ENCODE assay signal across 26 cellular contexts in the genomic region with DNA sequence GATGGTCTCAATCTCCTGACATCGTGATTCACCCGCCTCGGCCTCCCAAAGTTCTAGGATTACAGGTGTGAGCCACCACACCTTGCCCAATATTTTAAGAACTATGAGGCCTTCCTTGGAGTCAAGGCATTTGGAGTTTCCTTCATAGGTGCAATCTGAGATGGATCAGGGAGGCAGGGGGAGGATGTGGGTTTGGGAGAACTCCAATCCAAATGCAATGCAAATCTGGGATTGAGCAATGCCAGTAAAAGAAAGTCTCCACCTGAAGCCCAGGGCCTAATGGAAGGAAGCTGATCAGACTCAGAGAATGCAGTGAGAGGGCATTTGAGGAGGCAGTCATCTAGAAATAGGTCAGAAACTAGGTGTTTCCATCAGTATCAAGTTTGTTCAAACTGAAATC. TPM values are rescaled to one million over a fixed set of nuclear protein-coding genes. Genes with fewer than 3 reads are reported as not detected.
DNase-seq lines count a peak whose midpoint lies in the region; ATAC-seq, FAIRE-seq and TF ChIP-seq lines count a peak whose summit lies in the region.
"Had no signal": no experiment of that assay in that cellular context is flagged by ENCODE, and none has a peak within 500 bp of the region (broad histone marks: within the 10 kb centered on the region; RNA-seq: fewer than 3 reads in every experiment).

No MANE protein-coding gene starts in this region.

- H3K36me3 Mint-ChIP-seq in astrocyte (ENCODE audit: low read depth, unreplicated experiment) = peaks cover 2% of the 10 kb centered on the region

- TF ChIP-seq CTCF in AG10803 (conservative IDR thresholded peaks at IDR 0.05; ENCODE audit: low read length) (no peak), astrocyte (IDR thresholded peaks at IDR 0.05; ENCODE audit: insufficient read depth, low read depth, low read length) (no peak), fibroblast of pulmonary artery (IDR thresholded peaks at IDR 0.05; ENCODE audit: low read length, missing control alignments) (no peak), heart left ventricle (IDR thresholded peaks at IDR 0.05) (no peak)

- no peak for TF ChIP-seq POLR2A in heart left ventricle (IDR thresholded peaks at IDR 0.05)

- DNase-seq in AG10803 (ENCODE audit: low read depth) = peak; percentile 72
- peak; percentile 29 for DNase-seq in HS-5 (ENCODE audit: low read depth)
- peak; percentile 46 for DNase-seq in astrocyte (ENCODE audit: low read depth)
- peak; percentile 55 for DNase-seq in fibroblast of pulmonary artery (ENCODE audit: low read depth)
- DNase-seq in heart left ventricle = no peak
- no peak for DNase-seq in NCI-H2196 (lab: John Stamatoyannopoulos, UW; ENCODE audit: unreplicated experiment)
- DNase-seq: activated CD4-positive, alpha-beta T cell treated with anti-CD3 and anti-CD28 coated beads for 36 hours; activated naive CD4-positive, alpha-beta T cell treated with anti-CD3 and anti-CD28 coated beads, Interleukin-2, amount 50 U/mL, for 16 hours; activated T-cell treated with anti-CD3 and anti-CD28 coated beads, Interleukin-2, amount 50 U/mL, for 72 hours; gastrocnemius medialis; NCI-H1436; NCI-H526 treated with DMSO at 0.1 percent for 48 hours; occipital lobe; right cardiac atrium; SIG-M5; testis had no signal

- H3K27me3 Mint-ChIP-seq in astrocyte (ENCODE audit: low read depth, unreplicated experiment) = no peaks in the 10 kb centered on the region
- H3K27me3 Mint-ChIP-seq: activated CD4-positive, alpha-beta T cell treated with anti-CD3 and anti-CD28 coated beads for 36 hours; brain; memory B cell had no signal

- intact Hi-C loops in heart left ventricle (cut with DNase I) = loop anchor here in 3 of 10 donors (10.0 kb wide), 3 partner anchors 164 to 754 kb away; a partner anchor contains a TSS

- H3K4me3 ChIP-seq in AG10803 (ENCODE audit: low read length) (no peak overlapping the region), astrocyte (ENCODE audit: insufficient read depth, low read depth, low read length) (no peak overlapping the region), fibroblast of pulmonary artery (replicated peaks; ENCODE audit: low read depth, low read length) (no peak overlapping the region), heart left ventricle (no peak overlapping the region)
- H3K4me3 ChIP-seq: BLaER1 treated with 17β-estradiol and CSF1 and Interleukin-3, amounts not matched to agents 10 nM and 100 nM; coronary artery; gastrocnemius medialis; testis had no signal

- H3K9ac ChIP-seq in astrocyte (ENCODE audit: low read length) = no peak overlapping the region
- H3K9ac ChIP-seq: BLaER1 treated with 17β-estradiol and CSF1 and Interleukin-3, amounts not matched to agents 10 nM and 100 nM had no signal

- no peak for FAIRE-seq in astrocyte (lab: Jason Lieb, UNC)
- FAIRE-seq: A204.1, endometrium, TTC549 had no signal

- no peak overlapping the region for H3K4me3 Mint-ChIP-seq in astrocyte (ENCODE audit: unreplicated experiment)
- H3K4me3 Mint-ChIP-seq: activated CD4-positive, alpha-beta T cell treated with anti-CD3 and anti-CD28 coated beads for 36 hours; activated T-cell treated with anti-CD3 and anti-CD28 coated beads, Interleukin-2, amount 50 U/mL, for 72 hours; brain; memory B cell; stimulated activated effector memory CD8-positive, alpha-beta T cell treated with anti-CD3 and anti-CD28 coated beads, Interleukin-12 subunit alpha, Interleukin-12 subunit beta, amount 100 ng/mL, for 72 hours had no signal

- H3K79me2 ChIP-seq in astrocyte (ENCODE audit: insufficient read depth, low read length) = no peaks in the 10 kb centered on the region

- H3K9me3 ChIP-seq in astrocyte (ENCODE audit: insufficient read depth, low read depth, low read length) (no peaks in the 10 kb centered on the region), heart left ventricle (no peaks in the 10 kb centered on the region)
- H3K9me3 ChIP-seq: BLaER1 treated with 17β-estradiol and CSF1 and Interleukin-3, amounts not matched to agents 10 nM and 100 nM; gastrocnemius medialis; testis had no signal

- H3K4me1 Mint-ChIP-seq in astrocyte (ENCODE audit: low read depth, unreplicated experiment) = no peaks in the 10 kb centered on the region
- H3K4me1 Mint-ChIP-seq: activated CD4-positive, alpha-beta T cell treated with anti-CD3 and anti-CD28 coated beads for 36 hours; brain; memory B cell; stimulated activated effector memory CD8-positive, alpha-beta T cell treated with anti-CD3 and anti-CD28 coated beads, Interleukin-12 subunit alpha, Interleukin-12 subunit beta, amount 100 ng/mL, for 72 hours had no signal

- no peaks in the 10 kb centered on the region for H3K36me3 ChIP-seq in astrocyte (ENCODE audit: insufficient read depth, low read length)
- H3K36me3 ChIP-seq in heart left ventricle = peaks cover 0 to 73% (median 20%) of the 10 kb centered on the region in 9 donors

- H3K27ac Mint-ChIP-seq in astrocyte (ENCODE audit: unreplicated experiment) = no peak overlapping the region
- H3K27ac Mint-ChIP-seq: activated CD4-positive, alpha-beta T cell treated with anti-CD3 and anti-CD28 coated beads for 36 hours; activated T-cell treated with anti-CD3 and anti-CD28 coated beads, Interleukin-2, amount 50 U/mL, for 72 hours; brain; memory B cell; stimulated activated effector memory CD8-positive, alpha-beta T cell treated with anti-CD3 and anti-CD28 coated beads, Interleukin-12 subunit alpha, Interleukin-12 subunit beta, amount 100 ng/mL, for 72 hours had no signal

- H3K4me2 ChIP-seq in astrocyte (ENCODE audit: low read length) = no peak overlapping the region
- H3K4me2 ChIP-seq: BLaER1 treated with 17β-estradiol and CSF1 and Interleukin-3, amounts not matched to agents 10 nM and 100 nM had no signal

- H3K9me3 Mint-ChIP-seq in astrocyte (ENCODE audit: unreplicated experiment) = no peaks in the 10 kb centered on the region
- H3K9me3 Mint-ChIP-seq: activated T-cell treated with anti-CD3 and anti-CD28 coated beads, Interleukin-2, amount 50 U/mL, for 72 hours; brain; memory B cell; stimulated activated effector memory CD8-positive, alpha-beta T cell treated with anti-CD3 and anti-CD28 coated beads, Interleukin-12 subunit alpha, Interleukin-12 subunit beta, amount 100 ng/mL, for 72 hours had no signal

- no peaks in the 10 kb centered on the region for H4K20me1 ChIP-seq in astrocyte (ENCODE audit: insufficient read depth, low read length)
- H4K20me1 ChIP-seq: BLaER1 treated with 17β-estradiol and CSF1 and Interleukin-3, amounts not matched to agents 10 nM and 100 nM had no signal

- H3K27me3 ChIP-seq in astrocyte (ENCODE audit: insufficient read depth, low read length) (no peaks in the 10 kb centered on the region), heart left ventricle (no peaks in the 10 kb centered on the region)
- H3K27me3 ChIP-seq: BLaER1 treated with 17β-estradiol and CSF1 and Interleukin-3, amounts not matched to agents 10 nM and 100 nM; gastrocnemius medialis; testis had no signal

- H2AFZ ChIP-seq in astrocyte (ENCODE audit: low read depth, low read length) = no peak overlapping the region

- ATAC-seq in HG03432 (IDR thresholded peaks at IDR 0.05; ENCODE audit: unreplicated experiment) (no peak), heart left ventricle (no peak), HG03025 (IDR thresholded peaks at IDR 0.05; ENCODE audit: low FRiP score, unreplicated experiment) (no peak)
- ATAC-seq: activated CD4-positive, alpha-beta T cell treated with anti-CD3 and anti-CD28 coated beads for 36 hours; activated T-cell treated with anti-CD3 and anti-CD28 coated beads, Interleukin-2, amount 50 U/mL, for 72 hours; gastrocnemius medialis; right cardiac atrium; stimulated activated effector memory CD8-positive, alpha-beta T cell treated with anti-CD3 and anti-CD28 coated beads, Interleukin-12 subunit alpha, Interleukin-12 subunit beta, amount 100 ng/mL, for 72 hours had no signal

- H3K4me1 ChIP-seq in astrocyte (ENCODE audit: insufficient read depth, low read length) (no peaks in the 10 kb centered on the region), heart left ventricle (no peaks in the 10 kb centered on the region)
- H3K4me1 ChIP-seq: gastrocnemius medialis, testis had no signal

- 92 to 99% (median 97%) methylated on average over 3 of the region's 3 CpGs for WGBS in heart left ventricle, 4 donors

- no peak overlapping the region for H3K27ac ChIP-seq in astrocyte (ENCODE audit: low read depth, low read length)
- H3K27ac ChIP-seq in heart left ventricle = no peak overlapping the region
- H3K27ac ChIP-seq: BLaER1 treated with 17β-estradiol and CSF1 and Interleukin-3, amounts not matched to agents 10 nM and 100 nM; coronary artery; gastrocnemius medialis; testis had no signal

RNA-seq across cellular contexts. Expression of a gene that starts 21.2 kb away (rescaled TPM):
- total RNA-seq in astrocyte = 10.2 and 10.5 TPM in 2 replicates
- 10 to 100 TPM in 4 of 9 donors, 1 to 10 TPM in 5; 6.2 to 13.2 (median 9.6) TPM for total RNA-seq in heart left ventricle
- 1 to 10 TPM; 3.4 to 7.6 TPM for polyA plus RNA-seq in heart left ventricle

Comparison
In these comparisons a context has a peak if more than half of its experiments do, and no peak if none do; other contexts are left out.
1. DNase-seq: peak in AG10803 (single experiment), HS-5 (single experiment), astrocyte (single experiment) and fibroblast of pulmonary artery (single experiment); none in heart left ventricle (0 of 5) and NCI-H2196 (single experiment).